In the genomic region with DNA sequence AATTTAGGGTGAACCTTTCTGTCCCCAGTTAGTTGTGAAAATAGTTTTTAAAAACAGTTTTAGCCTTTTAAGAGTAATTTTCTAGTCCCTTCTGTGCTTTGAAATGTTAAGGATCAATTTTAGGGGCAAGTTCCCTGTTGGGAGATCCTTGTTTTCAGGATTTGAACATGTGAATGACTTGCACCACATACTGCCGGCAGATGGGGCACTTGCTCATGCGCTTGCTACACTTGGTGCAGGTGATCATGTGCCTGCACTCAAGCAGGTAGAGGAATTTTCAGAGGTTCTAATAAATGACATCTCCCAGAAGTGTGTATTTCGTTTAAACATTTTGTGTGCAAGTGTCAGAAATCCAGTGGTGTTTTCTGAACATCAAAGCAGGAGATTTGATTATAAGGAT, we compare ENCODE assay signal across 8 cellular contexts.
DNase-seq lines count a peak whose midpoint lies in the region; ATAC-seq and TF ChIP-seq lines count a peak whose summit lies in the region.

No MANE protein-coding gene starts in this region.

- no peak overlapping the region for H2AFZ ChIP-seq in OCI-LY1 (ENCODE audit: low read length)

- no peaks in the 10 kb centered on the region for H3K36me3 ChIP-seq in OCI-LY1 (ENCODE audit: insufficient read depth, low read length)

- intact Hi-C loops in head of caudate nucleus (cut with DNase I) = no loop called here
- intact Hi-C loops in lower leg skin (cut with DNase I; ENCODE audit: low total_unique reads) = no loop called here

- H4K20me1 ChIP-seq in OCI-LY1 (ENCODE audit: insufficient read depth, low read length) = no peaks in the 10 kb centered on the region

- H3K4me3 ChIP-seq in GM12875 (ENCODE audit: low read depth, low read length) (no peak overlapping the region), OCI-LY1 (ENCODE audit: low read depth, low read length, poor library complexity, severe bottlenecking) (no peak overlapping the region), lower leg skin (ENCODE audit: low read depth, poor library complexity, severe bottlenecking) (no peak overlapping the region)

- H3K9me3 ChIP-seq in OCI-LY1 (ENCODE audit: low read length) = no peaks in the 10 kb centered on the region

- no peak overlapping the region for H3K9ac ChIP-seq in OCI-LY1 (ENCODE audit: low read length)

- DNase-seq in head of caudate nucleus = peak in 24 of 42 donors; percentile 1 to 45 (median 9)
- no peak for DNase-seq in lower leg skin (ENCODE audit: low spot score in 2 of 2)
- no peak for DNase-seq in activated gamma-delta T cell treated with Interleukin-2 at 50 U/mL for 16 hours
- no peak for DNase-seq in NCI-H128 (lab: John Stamatoyannopoulos, UW; ENCODE audit: unreplicated experiment)

- no peaks in the 10 kb centered on the region for H3K4me1 ChIP-seq in OCI-LY1 (ENCODE audit: insufficient read depth, low read length, severe bottlenecking)

- no peak overlapping the region for H3K4me2 ChIP-seq in OCI-LY1 (ENCODE audit: low read length)

- no peak for ATAC-seq in HG03095 (IDR thresholded peaks at IDR 0.05; ENCODE audit: unreplicated experiment)

- WGBS in lower leg skin, 2 donors = 26 to 35% methylated on average over 3 of the region's 3 CpGs

- H3K27me3 ChIP-seq in OCI-LY1 (ENCODE audit: insufficient read depth, low read length) = no peaks in the 10 kb centered on the region

- no peaks in the 10 kb centered on the region for H3F3A ChIP-seq in OCI-LY1 (ENCODE audit: insufficient read depth, low read length)

- H3K27ac ChIP-seq in 22Rv1 = no peak overlapping the region
- no peak overlapping the region for H3K27ac ChIP-seq in OCI-LY1 (ENCODE audit: low read depth, low read length, poor library complexity, severe bottlenecking)

- no peak for TF ChIP-seq POLR2A in lower leg skin (IDR thresholded peaks at IDR 0.05)

- H3K9me2 ChIP-seq in OCI-LY1 (ENCODE audit: low read depth, low read length) = no peaks in the 10 kb centered on the region

- H3K79me2 ChIP-seq in OCI-LY1 (ENCODE audit: insufficient read depth, low read length) = no peaks in the 10 kb centered on the region

- peak; percentile 63 for TF ChIP-seq CTCF in 22Rv1 (IDR thresholded peaks at IDR 0.05)
- TF ChIP-seq CTCF in GM12875 (IDR thresholded peaks at IDR 0.05; ENCODE audit: borderline replicate concordance, insufficient read depth, low read depth, low read length) = peak; percentile 32; the same call in 1 of the 2 replicates
- TF ChIP-seq CTCF in OCI-LY1 (IDR thresholded peaks at IDR 0.05; ENCODE audit: low read length) = peak; percentile 61
- no peak for TF ChIP-seq CTCF in lower leg skin (IDR thresholded peaks at IDR 0.05)

Comparison
In these comparisons a context has a peak if more than half of its experiments do, and no peak if none do; other contexts are left out.
1. CTCF ChIP-seq: peak in 22Rv1 (single experiment), GM12875 (single experiment) and OCI-LY1 (single experiment); none in lower leg skin (0 of 3).
2. DNase-seq: peak in head of caudate nucleus (24 of 42); none in lower leg skin (0 of 2), activated gamma-delta T cell treated with Interleukin-2 at 50 U/mL for 16 hours (single experiment) and NCI-H128 (single experiment).